Comparison of ENCODE assay signal across 25 cellular contexts in genomic region chrX:20149326-20149725, GRCh38. TPM values are rescaled to one million over a fixed set of nuclear protein-coding genes. Genes with fewer than 3 reads are reported as not detected.
"Had no signal": no experiment of that assay in that cellular context is flagged by ENCODE, and none has a peak within 500 bp of the region (broad histone marks: within the 10 kb centered on the region; RNA-seq: fewer than 3 reads in every experiment).

No MANE protein-coding gene starts in this region.

- H3K4me1 ChIP-seq: left ventricle myocardium inferior, lower lobe of right lung, neural progenitor cell, parathyroid adenoma, right atrium auricular region, sigmoid colon, testis, tibial artery, upper lobe of left lung had no signal

- H2AFZ ChIP-seq: neural progenitor cell, parathyroid adenoma had no signal

- FAIRE-seq: endometrium, frontal cortex, urothelium cell line had no signal

- H3K9ac ChIP-seq: neural progenitor cell, parathyroid adenoma had no signal

- H3K9me3 ChIP-seq: left ventricle myocardium inferior, lower lobe of right lung, right atrium auricular region, sigmoid colon, testis, tibial artery, upper lobe of left lung had no signal

- H3K36me3 ChIP-seq: neural progenitor cell, right atrium auricular region had no signal

- H3K27me3 ChIP-seq: neural progenitor cell, right atrium auricular region, sigmoid colon, testis, tibial artery, upper lobe of left lung had no signal

- H3K27ac ChIP-seq: left ventricle myocardium inferior, lower lobe of right lung, neural progenitor cell, parathyroid adenoma, right atrium auricular region, sigmoid colon, testis, tibial artery, upper lobe of left lung had no signal

- H3K4me3 ChIP-seq: left ventricle myocardium inferior, lower lobe of right lung, neural progenitor cell, right atrium auricular region, sigmoid colon, testis, tibial artery, upper lobe of left lung had no signal

- DNase-seq: cerebellar nuclear complex; cortex of kidney; effector memory CD8-positive, alpha-beta T cell; hypothalamus; immature natural killer cell; islet precursor cell; left ventricle myocardium inferior; lower lobe of right lung; naive thymus-derived CD4-positive, alpha-beta T cell; sigmoid colon; stimulated activated CD4-positive, alpha-beta T cell treated with anti-CD3 and anti-CD28 coated beads, Interleukin-4, amount 100 ng/mL, for 4 hours; stimulated activated naive CD8-positive, alpha-beta T cell treated with anti-CD3 and anti-CD28 coated beads, Interleukin-15, Interleukin-2, amounts not matched to agents 100 U/mL and 50 U/mL, for 24 hours; substantia nigra; testis; tibial artery; upper lobe of left lung had no signal

- H3K79me2 ChIP-seq: parathyroid adenoma had no signal

- H3K4me2 ChIP-seq: neural progenitor cell had no signal

- ATAC-seq: effector memory CD8-positive, alpha-beta T cell; naive thymus-derived CD4-positive, alpha-beta T cell; stimulated activated memory B cell treated with anti-CD40 and anti-IgM and Interleukin-4, amounts not matched to agents 10 μg/mL and 1 μg/mL and 100 μg/mL, for 72 hours; stimulated activated naive CD8-positive, alpha-beta T cell treated with anti-CD3 and anti-CD28 coated beads, Interleukin-15, Interleukin-2, amounts not matched to agents 100 U/mL and 50 U/mL, for 24 hours had no signal

RNA-seq across cellular contexts. Expression of gene MAP7D2, which starts 32.6 kb away (rescaled TPM):
- total RNA-seq: fibroblast of villous mesenchyme, skeletal muscle tissue had no signal
- polyA plus RNA-seq: immature natural killer cell had no signal
